ENCODE assay signal across 28 cellular contexts in the genomic region with DNA sequence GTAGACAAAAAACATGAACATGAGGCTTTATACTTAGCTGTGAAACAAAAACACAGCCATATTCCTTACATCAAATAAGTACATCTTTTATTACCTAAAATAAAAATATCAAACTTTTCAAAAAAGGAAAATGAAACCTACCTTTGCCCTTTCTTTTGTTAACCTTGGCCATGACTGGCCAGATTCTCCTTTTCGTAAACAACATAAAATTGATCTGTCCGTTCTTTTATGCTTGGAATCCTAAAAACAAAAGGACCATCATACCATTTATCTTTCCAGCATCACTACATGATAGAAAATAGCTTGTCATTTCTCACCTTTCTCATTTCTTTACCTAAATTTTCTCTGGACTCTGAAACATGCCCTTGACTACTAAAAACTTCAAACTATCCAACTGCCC. TPM values are rescaled to one million over a fixed set of nuclear protein-coding genes. Genes with fewer than 3 reads are reported as not detected.
DNase-seq lines count a peak whose midpoint lies in the region; ATAC-seq, FAIRE-seq and TF ChIP-seq lines count a peak whose summit lies in the region.
"Had no signal": no experiment of that assay in that cellular context is flagged by ENCODE, and none has a peak within 500 bp of the region (broad histone marks: within the 10 kb centered on the region; RNA-seq: fewer than 3 reads in every experiment).

No MANE protein-coding gene starts in this region.

- H3K9ac ChIP-seq in liver (ENCODE audit: low read depth in 1 of 2, low read length in 2 of 2) (no peak overlapping the region), HepG2 (ENCODE audit: insufficient read depth, low read depth, low read length) (no peak overlapping the region), SK-N-MC (ENCODE audit: insufficient read length) (no peak overlapping the region)
- H3K9ac ChIP-seq: BLaER1 had no signal

- no peak for TF ChIP-seq POLR2A in HepG2 (IDR thresholded peaks at IDR 0.05; ENCODE audit: insufficient read depth in 1 of 2, low read depth in 2 of 2, low read length in 2 of 2)

- H3K79me2 ChIP-seq in HepG2 (ENCODE audit: insufficient read depth, low read length): peaks cover 62% of the 10 kb centered on the region

- WGBS in liver: 26% methylated on average over 2 of the region's 2 CpGs
- 91% methylated on average over 2 of the region's 2 CpGs for WGBS in HepG2 (ENCODE audit: low lambda C conversion rate)

- H3K4me1 ChIP-seq in liver (ENCODE audit: control insufficient read depth in 4 of 4, insufficient read depth in 4 of 4, low read length in 3 of 4): peaks cover 7 to 29% (median 20%) of the 10 kb centered on the region in 4 donors
- H3K4me1 ChIP-seq in HepG2 (ENCODE audit: insufficient read depth, low read length): peaks cover 31% of the 10 kb centered on the region
- H3K4me1 ChIP-seq: BLaER1 had no signal

- H3K4me3 ChIP-seq in liver (ENCODE audit: low read depth in 1 of 3, low read length in 3 of 3): no peak overlapping the region
- H3K4me3 ChIP-seq in HepG2 (replicated peaks in 1 of 3; ENCODE audit: insufficient read depth in 1 of 3, low read depth in 2 of 3, low read length in 3 of 3): no peak overlapping the region
- no peak overlapping the region for H3K4me3 ChIP-seq in SK-N-MC
- H3K4me3 ChIP-seq: BLaER1, cardiac muscle cell, left lung, psoas muscle had no signal

- no peaks in the 10 kb centered on the region for H3K27me3 ChIP-seq in liver (ENCODE audit: control insufficient read depth in 4 of 4, insufficient read depth in 4 of 4, low read length in 3 of 4)
- no peaks in the 10 kb centered on the region for H3K27me3 ChIP-seq in HepG2 (ENCODE audit: control insufficient read depth in 1 of 2, insufficient read depth in 2 of 2, low read length in 2 of 2)
- H3K27me3 ChIP-seq: BLaER1, cardiac muscle cell, left lung had no signal

- no peak for DNase-seq in HepG2 (ENCODE audit: low spot score)
- DNase-seq in SK-N-MC (ENCODE audit: low read depth, low spot score): no peak
- no peak for DNase-seq in left colon
- DNase-seq in anterior cingulate cortex (lab: John Stamatoyannopoulos, UW): no peak
- no peak for DNase-seq in MV-4-11 (lab: John Stamatoyannopoulos, UW)
- DNase-seq: activated CD4-positive, alpha-beta T cell treated with anti-CD3 and anti-CD28 coated beads for 36 hours; cortex of kidney; DMS53; glutamatergic neuron; H9; Karpas-422; left lung; mesendoderm; NCI-H1417 treated with DMSO at 0.1 percent for 48 hours; NCI-H2029 treated with DMSO at 0.1 percent for 48 hours; NCI-H524 treated with DMSO at 0.1 percent for 48 hours; nucleus accumbens; psoas muscle; SHP77; stimulated activated CD4-positive, alpha-beta T cell treated with anti-CD3 and anti-CD28 coated beads, Interleukin-4, amount 100 ng/mL, for 4 hours had no signal

- H4K20me1 ChIP-seq in HepG2 (ENCODE audit: insufficient read depth, low read length): peaks cover 24% of the 10 kb centered on the region

- BruUV-seq in HepG2 (replicated peaks; lab: Mats Ljungman, UMichigan): no TSS peak

- FAIRE-seq in HepG2 (lab: Jason Lieb, UNC): no peak
- FAIRE-seq: astrocyte, GM12892 had no signal

- H2AFZ ChIP-seq in HepG2 (ENCODE audit: low read length): no peak overlapping the region

- intact Hi-C loops in HepG2 (cut with micrococcal nuclease; ENCODE audit: unreplicated experiment): no loop called here
- intact Hi-C loops in left colon (cut with DNase I, micrococcal nuclease): no loop called here

- H3K4me2 ChIP-seq in HepG2 (ENCODE audit: low read depth, low read length): no peak overlapping the region
- H3K4me2 ChIP-seq: BLaER1 had no signal

- H3K36me3 ChIP-seq in liver (ENCODE audit: control insufficient read depth in 4 of 4, insufficient read depth in 3 of 4, low read depth in 1 of 4, low read length in 3 of 4) (peaks cover 12 to 46% (median 23%) of the 10 kb centered on the region in 4 donors), HepG2 (replicated peaks in 1 of 2; ENCODE audit: control insufficient read depth in 1 of 2, insufficient read depth in 2 of 2, low read length in 2 of 2) (peaks cover 22 to 58% of the 10 kb centered on the region in 2 experiments; a peak in 4 of 5 replicates), SK-N-MC (ENCODE audit: insufficient read depth, low read length) (peaks cover 80% of the 10 kb centered on the region)

- CTCF ChIA-PET in HepG2 (lab: Yijun Ruan, JAX; ENCODE audit: low intra/inter-chr PET ratio, low total read pairs): no interaction called here

- H3K27ac ChIP-seq in liver (ENCODE audit: low read depth in 1 of 2, low read length in 2 of 2) (peak overlapping the region in 1 of 2 donors; percentile 22), HepG2 (ENCODE audit: extremely low read length, insufficient read depth, low read length) (no peak overlapping the region), SK-N-MC (peak overlapping the region; percentile 6; the same call in 1 of the 2 replicates)
- H3K27ac ChIP-seq: BLaER1, cardiac muscle cell, HL-60, left lung, psoas muscle had no signal

- TF ChIP-seq EP300 in HepG2 (IDR thresholded peaks at IDR 0.05; ENCODE audit: low read depth in 2 of 2, low read length in 2 of 2): no peak
- TF ChIP-seq EP300 in HepG2 (CRISPR knock-in tag; IDR thresholded peaks at IDR 0.05; ENCODE audit: borderline replicate concordance): no peak

- no peak for ATAC-seq in HepG2
- ATAC-seq in left colon: peak; percentile 38
- ATAC-seq in GM18502 (IDR thresholded peaks at IDR 0.05; ENCODE audit: poor library complexity, unreplicated experiment): no peak
- ATAC-seq: activated CD4-positive, alpha-beta T cell treated with anti-CD3 and anti-CD28 coated beads for 36 hours; activated T-helper 17 cell treated with anti-CD3 and anti-CD28 coated beads, Interleukin-2, amount 50 U/mL, for 72 hours; psoas muscle had no signal

- in situ Hi-C loops in HepG2 (cut with HindIII; ENCODE audit: extremely low pct_ligation_motif_present, low pct_unique_long_range_greater_than_20kb): no loop called here

- no peak for TF ChIP-seq RAD21 in liver (IDR thresholded peaks at IDR 0.05)
- TF ChIP-seq RAD21 in HepG2 (CRISPR knock-in tag; IDR thresholded peaks at IDR 0.05): no peak

- TF ChIP-seq CTCF in liver (IDR thresholded peaks at IDR 0.05; ENCODE audit: low read depth, low read length, missing input control) (no peak), HepG2 (CRISPR knock-in tag; IDR thresholded peaks at IDR 0.05) (no peak)

- POLR2A ChIA-PET in HepG2 (lab: Yijun Ruan, JAX): no interaction called here

- H3K9me3 ChIP-seq in liver (ENCODE audit: control insufficient read depth in 4 of 4, low read length in 3 of 4): no peaks in the 10 kb centered on the region
- H3K9me3 ChIP-seq in HepG2 (ENCODE audit: low read length): no peaks in the 10 kb centered on the region
- H3K9me3 ChIP-seq in SK-N-MC (ENCODE audit: low read depth, low read length): no peaks in the 10 kb centered on the region
- H3K9me3 ChIP-seq: BLaER1, left lung, psoas muscle had no signal

RNA-seq across cellular contexts. Expression of a gene that starts 16.5 kb away (rescaled TPM):
- total RNA-seq in liver (10 to 100 TPM; 65.0 to 87.2 TPM), HepG2 (2016; rRNA removed; fragmentation: Illumina TruSeq; extraction: Trizol) (159 and 290 TPM in 2 replicates), left colon (100 to 1,000 TPM; 149 to 160 TPM)
- polyA plus RNA-seq in liver (10 to 100 TPM; 75.4 to 94.1 TPM), HepG2 (2011; rRNA removed) (43.7 and 54.4 TPM in 2 replicates)
- total RNA-seq in HepG2 (2016; cell fraction: cytosol; rRNA removed; fragmentation: Illumina TruSeq; extraction: Trizol; ENCODE audit: low read depth): 36.7 and 44.1 TPM in 2 replicates
- total RNA-seq in HepG2 (2016; cell fraction: insoluble cytoplasmic fraction; rRNA removed; fragmentation: Illumina TruSeq; extraction: Trizol): 170 and 269 TPM in 2 replicates
- 155 and 168 TPM in 2 replicates for total RNA-seq in HepG2 (2016; cell fraction: membrane; rRNA removed; fragmentation: Illumina TruSeq; extraction: Trizol)
- 118 and 124 TPM in 2 replicates for total RNA-seq in HepG2 (2016; cell fraction: nucleus; rRNA removed; fragmentation: Illumina TruSeq; extraction: Trizol)
- 23.9 and 37.8 TPM in 2 replicates for polyA plus RNA-seq in HepG2 (2011; cell fraction: cytosol; rRNA removed)
- polyA plus RNA-seq in HepG2 (2011; cell fraction: nucleus; rRNA removed): 16.1 and 21.1 TPM in 2 replicates
- 244 and 265 TPM in 2 replicates for polyA plus RNA-seq in HepG2 (2012)
- 58.0 and 58.7 TPM in 2 replicates for polyA plus RNA-seq in HepG2 (2016; cell fraction: cytosol; fragmentation: Illumina TruSeq; extraction: Trizol; ENCODE audit: low read depth)
- polyA plus RNA-seq in HepG2 (2016; cell fraction: insoluble cytoplasmic fraction; fragmentation: Illumina TruSeq; extraction: Trizol; ENCODE audit: low read depth): 452 and 465 TPM in 2 replicates
- 140 and 145 TPM in 2 replicates for polyA plus RNA-seq in HepG2 (2016; cell fraction: membrane; fragmentation: Illumina TruSeq; extraction: Trizol; ENCODE audit: low read depth)
- 228 and 240 TPM in 2 replicates for polyA plus RNA-seq in HepG2 (2016; cell fraction: nucleus; fragmentation: Illumina TruSeq; extraction: Trizol; ENCODE audit: insufficient read depth, low read depth)
- polyA minus RNA-seq in HepG2 (2011; rRNA and poly(A)+ RNA removed; ENCODE audit: low replicate concordance): 15.3 and 29.9 TPM in 2 replicates
- polyA minus RNA-seq in HepG2 (2011; cell fraction: cytosol; rRNA and poly(A)+ RNA removed): 57.2 and 64.6 TPM in 2 replicates
- 23.0 and 29.1 TPM in 2 replicates for polyA minus RNA-seq in HepG2 (2011; cell fraction: nucleus; rRNA and poly(A)+ RNA removed)

RNA-seq across cellular contexts. Expression of a gene that starts 25.8 kb away (rescaled TPM):
- total RNA-seq in liver: 100 to 1,000 TPM; 273 to 347 TPM
- polyA plus RNA-seq in liver: 100 to 1,000 TPM; 528 to 569 TPM
- 1,051 and 1,399 TPM in 2 replicates for total RNA-seq in HepG2 (2016; rRNA removed; fragmentation: Illumina TruSeq; extraction: Trizol)
- total RNA-seq in HepG2 (2016; cell fraction: cytosol; rRNA removed; fragmentation: Illumina TruSeq; extraction: Trizol; ENCODE audit: low read depth): 224 and 228 TPM in 2 replicates
- 1,021 and 1,411 TPM in 2 replicates for total RNA-seq in HepG2 (2016; cell fraction: insoluble cytoplasmic fraction; rRNA removed; fragmentation: Illumina TruSeq; extraction: Trizol)
- 344 and 367 TPM in 2 replicates for total RNA-seq in HepG2 (2016; cell fraction: membrane; rRNA removed; fragmentation: Illumina TruSeq; extraction: Trizol)
- 359 and 382 TPM in 2 replicates for total RNA-seq in HepG2 (2016; cell fraction: nucleus; rRNA removed; fragmentation: Illumina TruSeq; extraction: Trizol)
- polyA plus RNA-seq in HepG2 (2011; rRNA removed): 985 and 1,180 TPM in 2 replicates
- polyA plus RNA-seq in HepG2 (2011; cell fraction: cytosol; rRNA removed): 961 and 1,057 TPM in 2 replicates
- polyA plus RNA-seq in HepG2 (2011; cell fraction: nucleus; rRNA removed): 521 and 614 TPM in 2 replicates
- polyA plus RNA-seq in HepG2 (2012): 690 and 871 TPM in 2 replicates
- polyA plus RNA-seq in HepG2 (2016; cell fraction: cytosol; fragmentation: Illumina TruSeq; extraction: Trizol; ENCODE audit: low read depth): 156 and 174 TPM in 2 replicates
- polyA plus RNA-seq in HepG2 (2016; cell fraction: insoluble cytoplasmic fraction; fragmentation: Illumina TruSeq; extraction: Trizol; ENCODE audit: low read depth): 1,081 and 1,136 TPM in 2 replicates
- polyA plus RNA-seq in HepG2 (2016; cell fraction: membrane; fragmentation: Illumina TruSeq; extraction: Trizol; ENCODE audit: low read depth): 252 and 280 TPM in 2 replicates
- polyA plus RNA-seq in HepG2 (2016; cell fraction: nucleus; fragmentation: Illumina TruSeq; extraction: Trizol; ENCODE audit: insufficient read depth, low read depth): 530 and 544 TPM in 2 replicates
- polyA minus RNA-seq in HepG2 (2011; rRNA and poly(A)+ RNA removed; ENCODE audit: low replicate concordance): 2,113 and 3,228 TPM in 2 replicates
- 569 and 591 TPM in 2 replicates for polyA minus RNA-seq in HepG2 (2011; cell fraction: cytosol; rRNA and poly(A)+ RNA removed)
- 160 and 202 TPM in 2 replicates for polyA minus RNA-seq in HepG2 (2011; cell fraction: nucleus; rRNA and poly(A)+ RNA removed)
- 1,000 to 10,000 TPM; 1,197 to 1,516 TPM for total RNA-seq in left colon

RNA-seq across cellular contexts. Expression of a gene that starts 41.5 kb away (rescaled TPM):
- 10 to 100 TPM; 23.0 to 31.9 TPM for total RNA-seq in liver
- 10 to 100 TPM; 12.8 to 21.0 TPM for polyA plus RNA-seq in liver
- total RNA-seq in HepG2 (2016; rRNA removed; fragmentation: Illumina TruSeq; extraction: Trizol): 21.8 and 25.5 TPM in 2 replicates
- total RNA-seq in HepG2 (2016; cell fraction: cytosol; rRNA removed; fragmentation: Illumina TruSeq; extraction: Trizol; ENCODE audit: low read depth): 7.5 and 9.3 TPM in 2 replicates
- total RNA-seq in HepG2 (2016; cell fraction: insoluble cytoplasmic fraction; rRNA removed; fragmentation: Illumina TruSeq; extraction: Trizol): 19.6 and 20.3 TPM in 2 replicates
- 10.4 and 11.5 TPM in 2 replicates for total RNA-seq in HepG2 (2016; cell fraction: membrane; rRNA removed; fragmentation: Illumina TruSeq; extraction: Trizol)
- 26.9 and 27.3 TPM in 2 replicates for total RNA-seq in HepG2 (2016; cell fraction: nucleus; rRNA removed; fragmentation: Illumina TruSeq; extraction: Trizol)
- 63.5 and 73.5 TPM in 2 replicates for polyA plus RNA-seq in HepG2 (2011; rRNA removed)
- polyA plus RNA-seq in HepG2 (2011; cell fraction: cytosol; rRNA removed): 26.0 and 27.6 TPM in 2 replicates
- 119 and 134 TPM in 2 replicates for polyA plus RNA-seq in HepG2 (2011; cell fraction: nucleus; rRNA removed)
- 46.0 and 50.1 TPM in 2 replicates for polyA plus RNA-seq in HepG2 (2012)
- polyA plus RNA-seq in HepG2 (2016; cell fraction: cytosol; fragmentation: Illumina TruSeq; extraction: Trizol; ENCODE audit: low read depth): 0.96 and 1.7 TPM in 2 replicates
- 18.5 and 25.0 TPM in 2 replicates for polyA plus RNA-seq in HepG2 (2016; cell fraction: insoluble cytoplasmic fraction; fragmentation: Illumina TruSeq; extraction: Trizol; ENCODE audit: low read depth)
- polyA plus RNA-seq in HepG2 (2016; cell fraction: membrane; fragmentation: Illumina TruSeq; extraction: Trizol; ENCODE audit: low read depth): 4.6 and 4.7 TPM in 2 replicates
- polyA plus RNA-seq in HepG2 (2016; cell fraction: nucleus; fragmentation: Illumina TruSeq; extraction: Trizol; ENCODE audit: insufficient read depth, low read depth): 52.0 and 52.8 TPM in 2 replicates
- 99.4 and 117 TPM in 2 replicates for polyA minus RNA-seq in HepG2 (2011; rRNA and poly(A)+ RNA removed; ENCODE audit: low replicate concordance)
- 47.0 and 52.8 TPM in 2 replicates for polyA minus RNA-seq in HepG2 (2011; cell fraction: cytosol; rRNA and poly(A)+ RNA removed)
- 86.6 and 108 TPM in 2 replicates for polyA minus RNA-seq in HepG2 (2011; cell fraction: nucleus; rRNA and poly(A)+ RNA removed)
- total RNA-seq in left colon: 100 to 1,000 TPM; 105 to 107 TPM

RNA-seq across cellular contexts. Expression of a gene that starts 53.5 kb away (rescaled TPM):
- total RNA-seq in liver (100 to 1,000 TPM; 365 to 695 TPM), HepG2 (2016; rRNA removed; fragmentation: Illumina TruSeq; extraction: Trizol) (1,700 and 2,295 TPM in 2 replicates), left colon (100 to 1,000 TPM; 617 to 625 TPM)
- polyA plus RNA-seq in liver (100 to 1,000 TPM; 370 to 543 TPM), HepG2 (2011; rRNA removed) (688 and 799 TPM in 2 replicates)
- 1,346 and 1,631 TPM in 2 replicates for total RNA-seq in HepG2 (2016; cell fraction: cytosol; rRNA removed; fragmentation: Illumina TruSeq; extraction: Trizol; ENCODE audit: low read depth)
- 1,693 and 2,342 TPM in 2 replicates for total RNA-seq in HepG2 (2016; cell fraction: insoluble cytoplasmic fraction; rRNA removed; fragmentation: Illumina TruSeq; extraction: Trizol)
- 2,301 and 2,703 TPM in 2 replicates for total RNA-seq in HepG2 (2016; cell fraction: membrane; rRNA removed; fragmentation: Illumina TruSeq; extraction: Trizol)
- total RNA-seq in HepG2 (2016; cell fraction: nucleus; rRNA removed; fragmentation: Illumina TruSeq; extraction: Trizol): 536 and 558 TPM in 2 replicates
- polyA plus RNA-seq in HepG2 (2011; cell fraction: cytosol; rRNA removed): 537 and 762 TPM in 2 replicates
- 98.1 and 131 TPM in 2 replicates for polyA plus RNA-seq in HepG2 (2011; cell fraction: nucleus; rRNA removed)
- polyA plus RNA-seq in HepG2 (2012): 1,697 and 1,960 TPM in 2 replicates
- polyA plus RNA-seq in HepG2 (2016; cell fraction: cytosol; fragmentation: Illumina TruSeq; extraction: Trizol; ENCODE audit: low read depth): 1,551 and 1,609 TPM in 2 replicates
- polyA plus RNA-seq in HepG2 (2016; cell fraction: insoluble cytoplasmic fraction; fragmentation: Illumina TruSeq; extraction: Trizol; ENCODE audit: low read depth): 1,930 and 2,097 TPM in 2 replicates
- 2,028 and 2,269 TPM in 2 replicates for polyA plus RNA-seq in HepG2 (2016; cell fraction: membrane; fragmentation: Illumina TruSeq; extraction: Trizol; ENCODE audit: low read depth)
- polyA plus RNA-seq in HepG2 (2016; cell fraction: nucleus; fragmentation: Illumina TruSeq; extraction: Trizol; ENCODE audit: insufficient read depth, low read depth): 833 and 868 TPM in 2 replicates
- 250 and 557 TPM in 2 replicates for polyA minus RNA-seq in HepG2 (2011; rRNA and poly(A)+ RNA removed; ENCODE audit: low replicate concordance)
- polyA minus RNA-seq in HepG2 (2011; cell fraction: cytosol; rRNA and poly(A)+ RNA removed): 139 and 145 TPM in 2 replicates
- polyA minus RNA-seq in HepG2 (2011; cell fraction: nucleus; rRNA and poly(A)+ RNA removed): 70.6 and 115 TPM in 2 replicates
